Comparison of ENCODE assay signal across 21 cellular contexts in the genomic region with DNA sequence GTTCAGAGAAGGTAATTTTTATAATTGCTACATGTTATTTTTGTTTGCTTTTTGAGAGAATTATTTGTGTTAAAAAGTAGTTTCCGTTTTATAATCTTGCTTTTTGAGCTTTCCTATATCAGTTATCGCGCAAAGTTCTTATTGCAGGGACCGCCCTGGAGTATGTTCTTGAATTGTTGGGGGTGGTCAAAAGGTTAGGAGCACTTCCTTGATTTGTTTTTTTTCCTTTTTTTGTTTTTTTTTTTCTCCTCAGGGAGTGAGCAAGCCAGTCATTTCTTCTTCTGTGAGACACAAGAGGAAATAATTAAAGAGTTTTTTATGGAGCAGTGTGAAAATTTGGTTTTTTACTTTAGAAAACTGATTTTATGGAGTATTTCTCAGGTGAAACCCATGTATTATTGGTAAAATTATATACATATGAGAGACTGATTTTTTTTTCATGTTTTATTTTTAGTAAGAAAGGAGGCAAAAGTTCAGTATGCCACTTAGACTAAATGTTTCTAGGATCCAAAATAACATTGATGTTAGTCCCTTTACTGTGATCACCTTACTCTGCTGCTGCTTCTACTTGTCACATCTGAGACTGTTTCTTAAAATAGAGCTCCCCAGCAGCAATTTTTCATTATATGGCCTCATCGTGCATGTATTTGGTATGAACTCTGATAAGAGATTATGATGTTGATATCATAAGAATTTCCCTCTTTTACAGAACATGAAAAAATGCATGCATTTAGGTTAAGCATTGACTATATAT. TPM values are rescaled to one million over a fixed set of nuclear protein-coding genes. Genes with fewer than 3 reads are reported as not detected.
DNase-seq lines count a peak whose midpoint lies in the region; FAIRE-seq and TF ChIP-seq lines count a peak whose summit lies in the region.
"Had no signal": no experiment of that assay in that cellular context is flagged by ENCODE, and none has a peak within 500 bp of the region (broad histone marks: within the 10 kb centered on the region; RNA-seq: fewer than 3 reads in every experiment).

No MANE protein-coding gene starts in this region.

- in situ Hi-C loops in mammary epithelial cell (cut with MboI; ENCODE audit: low sequenced_read_pairs in 2 of 2) (no loop called here), GM13977 (cut with MboI; ENCODE audit: low pct_unique_long_range_greater_than_20kb, low sequenced_read_pairs, unreplicated experiment) (no loop called here)

- intact Hi-C loops in MCF 10A (cut with micrococcal nuclease) (no loop called here), mammary epithelial cell (cut with micrococcal nuclease) (no loop called here), kidney (cut with DNase I) (no loop called here), posterior vena cava (cut with DNase I) (no loop called here)

- H3K36me3 ChIP-seq in mammary epithelial cell (ENCODE audit: insufficient read depth, low read length) = peaks cover 9% of the 10 kb centered on the region
- no peaks in the 10 kb centered on the region for H3K36me3 ChIP-seq in kidney (ENCODE audit: control insufficient read depth in 1 of 2, insufficient read depth in 2 of 2, low read length in 2 of 2)
- H3K36me3 ChIP-seq: MG63 had no signal

- H3K36me3 Mint-ChIP-seq in MCF 10A (ENCODE audit: insufficient read depth, unreplicated experiment) (peaks cover 15% of the 10 kb centered on the region), osteocyte (ENCODE audit: unreplicated experiment) (peaks cover 11% of the 10 kb centered on the region)
- H3K36me3 Mint-ChIP-seq: IgD-negative memory B cell had no signal

- H3K4me1 Mint-ChIP-seq in MCF 10A (ENCODE audit: insufficient read depth, unreplicated experiment) (peaks cover 2% of the 10 kb centered on the region), osteocyte (ENCODE audit: unreplicated experiment) (peaks cover 46% of the 10 kb centered on the region)
- H3K4me1 Mint-ChIP-seq: IgD-negative memory B cell had no signal

- peaks cover 86% of the 10 kb centered on the region for H3K79me2 ChIP-seq in mammary epithelial cell (ENCODE audit: insufficient read depth, low read length)

- H3K4me3 Mint-ChIP-seq in MCF 10A (ENCODE audit: unreplicated experiment) = no peak overlapping the region
- H3K4me3 Mint-ChIP-seq in osteocyte (ENCODE audit: unreplicated experiment) = no peak overlapping the region
- H3K4me3 Mint-ChIP-seq: IgD-negative memory B cell had no signal

- no peaks in the 10 kb centered on the region for H4K20me1 ChIP-seq in mammary epithelial cell (ENCODE audit: insufficient read depth, low read length)

- H3K9me3 Mint-ChIP-seq in MCF 10A (ENCODE audit: unreplicated experiment) (peaks cover under 1% of the 10 kb centered on the region), osteocyte (ENCODE audit: unreplicated experiment) (peaks cover 4% of the 10 kb centered on the region)

- H3K27ac Mint-ChIP-seq in MCF 10A (ENCODE audit: low read depth, unreplicated experiment) (peak overlapping the region; percentile 49), osteocyte (ENCODE audit: unreplicated experiment) (peak overlapping the region; percentile 61)
- H3K27ac Mint-ChIP-seq: IgD-negative memory B cell had no signal

- H3K27me3 Mint-ChIP-seq in MCF 10A (ENCODE audit: insufficient read depth, unreplicated experiment) (no peaks in the 10 kb centered on the region), osteocyte (ENCODE audit: unreplicated experiment) (no peaks in the 10 kb centered on the region)
- H3K27me3 Mint-ChIP-seq: IgD-negative memory B cell had no signal

- POLR2A ChIA-PET in MCF 10A (lab: Yijun Ruan, JAX) = no interaction called here

- TF ChIP-seq CTCF in MCF 10A (IDR thresholded peaks at IDR 0.05; ENCODE audit: unreplicated experiment) (no peak), mammary epithelial cell (conservative IDR thresholded peaks at IDR 0.05 in 1 of 2, IDR thresholded peaks at IDR 0.05 in 1 of 2; ENCODE audit: extremely low read depth in 1 of 2, insufficient read depth in 1 of 2, low read depth in 1 of 2, low read length in 2 of 2) (no peak), kidney (IDR thresholded peaks at IDR 0.05; ENCODE audit: borderline replicate concordance, extremely low read depth, insufficient read depth) (no peak), osteocyte (IDR thresholded peaks at IDR 0.05) (no peak), GM13977 (IDR thresholded peaks at IDR 0.05; ENCODE audit: extremely low read depth, insufficient read depth, missing control alignments) (no peak)

- BruUV-seq in MCF 10A (replicated peaks; lab: Mats Ljungman, UMichigan) = no TSS peak
- no TSS peak for BruUV-seq in mammary epithelial cell (replicated peaks; lab: Mats Ljungman, UMichigan)

- H3K27ac ChIP-seq in mammary epithelial cell (ENCODE audit: insufficient read depth, low read depth, low read length) (no peak overlapping the region), kidney (ENCODE audit: low read depth in 2 of 2, low read length in 2 of 2) (no peak overlapping the region)
- H3K27ac ChIP-seq: 22Rv1, C4-2B had no signal

- H3K9ac ChIP-seq in mammary epithelial cell (ENCODE audit: insufficient read depth, low read length) = no peak overlapping the region
- H3K9ac ChIP-seq in kidney (ENCODE audit: low read length in 2 of 2) = no peak overlapping the region

- WGBS in mammary epithelial cell (ENCODE audit: low coverage, missing lambda C conversion rate) = 100% methylated on average over 5 of the region's 5 CpGs

- CTCF ChIA-PET in MCF 10A (lab: Yijun Ruan, JAX) = interaction anchor here (1.0 kb wide), 1 partner anchor 30 kb away, joined by 3 read pairs; no protein-coding TSS in a partner anchor
- CTCF ChIA-PET in mammary epithelial cell (lab: Charles Lee; ENCODE audit: low non-redundant PET) = no interaction called here

- H3K4me1 ChIP-seq in mammary epithelial cell (ENCODE audit: insufficient read depth, low read length) = peaks cover 3% of the 10 kb centered on the region
- peaks cover 6 to 36% of the 10 kb centered on the region in 2 donors for H3K4me1 ChIP-seq in kidney (ENCODE audit: control insufficient read depth in 1 of 2, insufficient read depth in 1 of 2, low read depth in 1 of 2, low read length in 2 of 2)

- H2AFZ ChIP-seq in mammary epithelial cell (ENCODE audit: low read depth, low read length) = no peak overlapping the region

- H3K27me3 ChIP-seq in mammary epithelial cell (ENCODE audit: insufficient read depth, low read length) = no peaks in the 10 kb centered on the region
- H3K27me3 ChIP-seq: MG63 had no signal

- FAIRE-seq in endometrium (lab: Jason Lieb, UNC) (peak; percentile 86), kidney (lab: Jason Lieb, UNC) (peak; percentile 50)
- FAIRE-seq: HTR-8/SVneo had no signal

- dilution Hi-C loops in mammary epithelial cell (cut with HindIII; ENCODE audit: low sequenced_read_pairs) = no loop called here

- DNase-seq in MCF 10A (ENCODE audit: unreplicated experiment) = no peak
- DNase-seq in mammary epithelial cell = no peak
- no peak for DNase-seq in kidney
- no peak for DNase-seq in osteocyte (ENCODE audit: extremely low spot score, unreplicated experiment)
- no peak for DNase-seq in stimulated activated CD4-positive, alpha-beta T cell treated with anti-CD3 and anti-CD28 coated beads, Interleukin-1b, Interleukin-23, amount 100 ng/mL, for 48 hours
- no peak for DNase-seq in posterior vena cava (ENCODE audit: low spot score)
- DNase-seq in GM13977 (ENCODE audit: low spot score) = no peak
- DNase-seq: AML-193, DMS79, H7, Karpas-422, MG63, NCI-H1048, NCI-H1436 treated with DMSO at 0.1 percent for 48 hours, NCI-H2029, NCI-H69 had no signal

- H3K9me3 ChIP-seq in mammary epithelial cell (replicated peaks; ENCODE audit: insufficient read depth, low read length) (no peaks in the 10 kb centered on the region), kidney (ENCODE audit: control insufficient read depth in 1 of 2, low read length in 2 of 2) (no peaks in the 10 kb centered on the region)
- H3K9me3 ChIP-seq: MG63 had no signal

- H3K4me3 ChIP-seq in mammary epithelial cell (replicated peaks in 1 of 3; ENCODE audit: insufficient read depth in 1 of 3, low read depth in 2 of 3, low read length in 3 of 3) (no peak overlapping the region), kidney (ENCODE audit: low read length in 2 of 2) (no peak overlapping the region)
- H3K4me3 ChIP-seq: MG63 had no signal

- H3K4me2 ChIP-seq in mammary epithelial cell (ENCODE audit: insufficient read depth, low read depth, low read length) = no peak overlapping the region

RNA-seq across cellular contexts. Expression of a gene that starts 26.6 kb away (rescaled TPM):
- 25.2 and 27.4 TPM in 2 replicates for total RNA-seq in MCF 10A (2022)
- 10 to 100 TPM; 54.3 to 76.5 TPM for total RNA-seq in mammary epithelial cell
- 10.9 TPM for polyA plus RNA-seq in mammary epithelial cell
- polyA minus RNA-seq in mammary epithelial cell = 35.2 TPM
- total RNA-seq in kidney = 52.9 TPM
- 26.6 TPM for polyA plus RNA-seq in kidney (ENCODE audit: insufficient read depth, low read depth, low replicate concordance)
- total RNA-seq in osteocyte = 29.4 and 32.3 TPM in 2 replicates
- total RNA-seq in posterior vena cava = 10 to 100 TPM; 22.5 to 27.4 TPM
